ENCODE assay signal across 24 cellular contexts in the genomic region with DNA sequence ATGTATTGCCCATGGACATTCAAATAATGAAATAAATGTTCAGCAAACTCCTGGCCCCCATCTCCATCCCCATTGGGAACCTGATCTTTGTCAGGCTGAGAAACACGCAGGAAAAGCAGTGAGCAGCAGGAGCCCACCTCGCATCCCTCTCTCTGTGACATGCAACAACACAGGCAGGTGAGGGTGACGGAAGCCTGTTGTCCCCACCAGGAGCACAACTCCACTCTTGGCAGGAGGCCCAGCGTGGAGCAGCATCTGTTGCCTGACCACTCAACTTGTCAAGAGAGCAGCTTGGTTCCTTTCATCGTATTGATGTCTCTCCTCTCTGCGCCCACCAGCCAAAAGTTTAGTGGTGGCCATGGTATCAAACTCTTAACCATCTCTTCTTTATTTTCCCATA.
A peak's percentile ranks its signal among the peaks of the same experiment; 100 is the strongest.
DNase-seq lines count a peak whose midpoint lies in the region; ATAC-seq lines count a peak whose summit lies in the region.
"Had no signal": no experiment of that assay in that cellular context is flagged by ENCODE, and none has a peak within 500 bp of the region (broad histone marks: within the 10 kb centered on the region; RNA-seq: fewer than 3 reads in every experiment).

No MANE protein-coding gene starts in this region.

- peaks cover 7% of the 10 kb centered on the region for H3K4me1 Mint-ChIP-seq in T-helper 17 cell

- H3K36me3 Mint-ChIP-seq in T-helper 17 cell (ENCODE audit: low read depth): no peaks in the 10 kb centered on the region

- H3K9me3 ChIP-seq in T-helper 17 cell (ENCODE audit: control insufficient read depth, low read length, poor library complexity, severe bottlenecking): no peaks in the 10 kb centered on the region
- H3K9me3 ChIP-seq: HAP-1 had no signal

- DNase-seq in DMS 273 (lab: John Stamatoyannopoulos, UW; ENCODE audit: unreplicated experiment): peak; percentile 17
- no peak for DNase-seq in DMS 273 treated with DMSO at 0.1 percent for 48 hours (lab: John Stamatoyannopoulos, UW)
- DNase-seq in NCI-H1092 treated with DMSO at 0.1 percent for 48 hours (lab: John Stamatoyannopoulos, UW): peak; percentile 85
- peak; percentile 93 for DNase-seq in NCI-H345 treated with DMSO at 0.1 percent for 48 hours (lab: John Stamatoyannopoulos, UW; ENCODE audit: unreplicated experiment)
- DNase-seq in T-helper 17 cell: no peak
- no peak for DNase-seq in ecto neural progenitor cell (ENCODE audit: low spot score)
- no peak for DNase-seq in AG08396 (ENCODE audit: low spot score)
- DNase-seq: activated CD4-positive, alpha-beta T cell treated with anti-CD3 and anti-CD28 coated beads, Interleukin-2, amount 50 U/mL, for 1 hour; AML-193; aorta; caudate nucleus; CD8-positive, alpha-beta memory T cell; dermis blood vessel endothelial cell; naive thymus-derived CD4-positive, alpha-beta T cell; NCI-H1930; NK-92 treated with Interleukin-12 subunit alpha and Interleukin-12 subunit beta, amount 100 ng/mL, for 24 hours; stimulated activated CD4-positive, alpha-beta T cell treated with anti-CD3 and anti-CD28 coated beads, Interleukin-4, amount 100 ng/mL, for 4 hours; stimulated activated naive CD8-positive, alpha-beta T cell treated with anti-CD3 and anti-CD28 coated beads, Interleukin-15, Interleukin-2, amounts not matched to agents 100 U/mL and 50 U/mL, for 24 hours; T-helper 2 cell had no signal

- no peaks in the 10 kb centered on the region for H3K27me3 Mint-ChIP-seq in T-helper 17 cell
- H3K27me3 Mint-ChIP-seq: naive thymus-derived CD4-positive, alpha-beta T cell had no signal

- ATAC-seq in T-helper 17 cell (no peak), GM18868 (IDR thresholded peaks at IDR 0.05; ENCODE audit: unreplicated experiment) (no peak)
- ATAC-seq: activated naive CD4-positive, alpha-beta T cell treated with anti-CD3 and anti-CD28 coated beads, Interleukin-2, amount 50 U/mL, for 72 hours; heart left ventricle; naive thymus-derived CD4-positive, alpha-beta T cell; stimulated activated naive CD8-positive, alpha-beta T cell treated with anti-CD3 and anti-CD28 coated beads, Interleukin-15, Interleukin-2, amounts not matched to agents 100 U/mL and 50 U/mL, for 24 hours had no signal

- H3K27ac Mint-ChIP-seq in T-helper 17 cell: peak overlapping the region; percentile 16
- H3K27ac Mint-ChIP-seq: activated naive CD4-positive, alpha-beta T cell treated with anti-CD3 and anti-CD28 coated beads, Interleukin-2, amount 50 U/mL, for 72 hours; CD8-positive, alpha-beta memory T cell had no signal

- H3K4me3 Mint-ChIP-seq in T-helper 17 cell: no peak overlapping the region
- H3K4me3 Mint-ChIP-seq: CD8-positive, alpha-beta memory T cell; IgD-negative memory B cell had no signal

Comparison
In these comparisons a context has a peak if more than half of its experiments do, and no peak if none do; other contexts are left out.
1. DNase-seq: peak in DMS 273 (single experiment), NCI-H1092 treated with DMSO at 0.1 percent for 48 hours (single experiment) and NCI-H345 treated with DMSO at 0.1 percent for 48 hours (single experiment); none in DMS 273 treated with DMSO at 0.1 percent for 48 hours (single experiment), T-helper 17 cell (0 of 3), ecto neural progenitor cell (single experiment) and AG08396 (single experiment).